8 cellular contexts compared by ENCODE assay signal in genomic region chr3:33798113-33798417, GRCh38. TPM values are rescaled to one million over a fixed set of nuclear protein-coding genes. Genes with fewer than 3 reads are reported as not detected.
A peak's percentile ranks its signal among the peaks of the same experiment; 100 is the strongest.
DNase-seq lines count a peak whose midpoint lies in the region; ATAC-seq, FAIRE-seq and TF ChIP-seq lines count a peak whose summit lies in the region.

No MANE protein-coding gene starts in this region.

- intact Hi-C loops in adrenal gland (cut with DNase I) (no loop called here), HepG2 (cut with micrococcal nuclease; ENCODE audit: unreplicated experiment) (loop anchor here (10.0 kb wide), 1 partner anchor 353 kb away; the partner anchor contains the start of gene UBP1), transverse colon (cut with DNase I; ENCODE audit: low total_unique reads) (no loop called here)

- 0 to 1% (median 1%) methylated on average over 9 of the region's 9 CpGs for WGBS in adrenal gland, 4 donors
- WGBS in HepG2 (ENCODE audit: low lambda C conversion rate), result 1% methylated on average over 9 of the region's 9 CpGs
- 0 to 1% methylated on average over 4 to 9 of the region's 9 CpGs for WGBS in transverse colon (ENCODE audit: low coverage in 1 of 2), 2 donors

- H4K20me1 ChIP-seq in HepG2 (ENCODE audit: insufficient read depth, low read length), result no peaks in the 10 kb centered on the region; the same call in 1 of the 2 replicates

- peak overlapping the region; percentile 93 for H3K4me3 ChIP-seq in AG04449 (ENCODE audit: low read depth, low read length)
- peak overlapping the region in 3 of 4 donors; percentile 64 to 95 (median 69) for H3K4me3 ChIP-seq in adrenal gland
- H3K4me3 ChIP-seq in HepG2 (replicated peaks in 1 of 3; ENCODE audit: insufficient read depth in 1 of 3, low read depth in 2 of 3, low read length in 3 of 3), result peak overlapping the region; percentile 94 to 97 (median 94)
- peak overlapping the region; percentile 55 to 84 (median 75) for H3K4me3 ChIP-seq in transverse colon

- H3K27ac ChIP-seq in adrenal gland, result peak overlapping the region in 4 of 5 donors; percentile 89 to 99 (median 96)
- peak overlapping the region; percentile 93 for H3K27ac ChIP-seq in HepG2 (ENCODE audit: extremely low read length, insufficient read depth, low read length)
- peak overlapping the region; percentile 91 to 98 (median 97) for H3K27ac ChIP-seq in transverse colon

- no peak for TF ChIP-seq POLR2A in adrenal gland (IDR thresholded peaks at IDR 0.05)
- TF ChIP-seq POLR2A in HepG2 (IDR thresholded peaks at IDR 0.05; ENCODE audit: insufficient read depth in 1 of 2, low read depth in 2 of 2, low read length in 2 of 2), result no peak
- TF ChIP-seq POLR2A in transverse colon (IDR thresholded peaks at IDR 0.05), result no peak

- FAIRE-seq in HepG2 (lab: Jason Lieb, UNC), result peak; percentile 66

- TF ChIP-seq EP300 in HepG2 (IDR thresholded peaks at IDR 0.05; ENCODE audit: low read depth in 2 of 2, low read length in 2 of 2) (no peak), HepG2 (CRISPR knock-in tag; IDR thresholded peaks at IDR 0.05; ENCODE audit: borderline replicate concordance) (no peak), transverse colon (IDR thresholded peaks at IDR 0.05; ENCODE audit: low read depth) (no peak)

- DNase-seq in AG04449 (ENCODE audit: low read depth, low spot score), result no peak
- peak; percentile 8 for DNase-seq in GM19240 (ENCODE audit: insufficient read length, low spot score)
- peak in 1 of 7 donors; percentile 28 for DNase-seq in adrenal gland
- DNase-seq in HepG2 (ENCODE audit: low spot score), result no peak
- DNase-seq in transverse colon, result no peak
- DNase-seq in OCI-M2 (lab: John Stamatoyannopoulos, UW; ENCODE audit: unreplicated experiment), result no peak
- DNase-seq in NCI-H1048 (lab: John Stamatoyannopoulos, UW), result no peak

- in situ Hi-C loops in HepG2 (cut with HindIII; ENCODE audit: extremely low pct_ligation_motif_present, low pct_unique_long_range_greater_than_20kb) (no loop called here), transverse colon (cut with MboI; ENCODE audit: low pct_ligation_motif_present in 1 of 4, low pct_unique_long_range_greater_than_20kb in 1 of 4, low sequenced_read_pairs in 3 of 4) (loop anchor here in 3 of 4 donors (25.0 kb wide), 3 partner anchors 361 to 686 kb away; partner anchors contain the start of genes UBP1 (in 2 of the 3) and CRTAP (in 1 of the 3))

- H3K36me3 ChIP-seq in adrenal gland (replicated peaks in 1 of 2) (no peaks in the 10 kb centered on the region), HepG2 (replicated peaks in 1 of 2; ENCODE audit: control insufficient read depth in 1 of 2, insufficient read depth in 2 of 2, low read length in 2 of 2) (no peaks in the 10 kb centered on the region), transverse colon (no peaks in the 10 kb centered on the region)

- no TSS peak for BruUV-seq in HepG2 (replicated peaks; lab: Mats Ljungman, UMichigan)

- TF ChIP-seq RAD21 in HepG2 (CRISPR knock-in tag; IDR thresholded peaks at IDR 0.05), result no peak

- TF ChIP-seq CTCF in AG04449 (IDR thresholded peaks at IDR 0.05; ENCODE audit: insufficient read depth, low read length, missing control alignments), result no peak
- TF ChIP-seq CTCF in adrenal gland (IDR thresholded peaks at IDR 0.05), result peak in 1 of 6 experiments; percentile 6
- no peak for TF ChIP-seq CTCF in HepG2 (CRISPR knock-in tag; IDR thresholded peaks at IDR 0.05)
- TF ChIP-seq CTCF in transverse colon (IDR thresholded peaks at IDR 0.05), result no peak

- POLR2A ChIA-PET in AG04449 (lab: Yijun Ruan, JAX) (interaction anchor here (0.6 to 1.3 kb wide), 8 partner anchors 8 to 688 kb away, joined by 3 to 5 read pairs (median 4); no protein-coding TSS in a partner anchor), HepG2 (lab: Yijun Ruan, JAX) (interaction anchor here (0.6 to 3.0 kb wide), 9 partner anchors 8 to 358 kb away, joined by 3 to 18 read pairs (median 6); partner anchors contain the start of gene UBP1)

- ATAC-seq in HG03175 (IDR thresholded peaks at IDR 0.05; ENCODE audit: unreplicated experiment) (peak; percentile 60), HepG2 (peak; percentile 62)

- H3K9me3 ChIP-seq in adrenal gland (replicated peaks in 1 of 3) (no peaks in the 10 kb centered on the region), HepG2 (ENCODE audit: low read length) (no peaks in the 10 kb centered on the region), transverse colon (no peaks in the 10 kb centered on the region)

- peak overlapping the region; percentile 88 for H3K9ac ChIP-seq in HepG2 (ENCODE audit: insufficient read depth, low read depth, low read length)

- H3K4me1 ChIP-seq in adrenal gland (replicated peaks in 1 of 2), result peaks cover 28 to 38% of the 10 kb centered on the region in 2 donors
- peaks cover 43% of the 10 kb centered on the region for H3K4me1 ChIP-seq in HepG2 (ENCODE audit: insufficient read depth, low read length)
- H3K4me1 ChIP-seq in transverse colon, result peaks cover 9 to 46% (median 36%) of the 10 kb centered on the region in 4 donors

- H3K27me3 ChIP-seq in adrenal gland (no peaks in the 10 kb centered on the region), HepG2 (ENCODE audit: control insufficient read depth in 1 of 2, insufficient read depth in 2 of 2, low read length in 2 of 2) (no peaks in the 10 kb centered on the region; a peak in 1 of 5 replicates), transverse colon (no peaks in the 10 kb centered on the region)

- CTCF ChIA-PET in AG04449 (lab: Yijun Ruan, JAX), result interaction anchor here (1.4 to 6.2 kb wide), 2 partner anchors 12 to 161 kb away, joined by 4 to 53 read pairs; no protein-coding TSS in a partner anchor
- CTCF ChIA-PET in HepG2 (lab: Yijun Ruan, JAX; ENCODE audit: low intra/inter-chr PET ratio, low total read pairs), result no interaction called here

- H3K79me2 ChIP-seq in HepG2 (ENCODE audit: insufficient read depth, low read length), result peaks cover 34% of the 10 kb centered on the region

- peak overlapping the region; percentile 84 for H3K4me2 ChIP-seq in HepG2 (ENCODE audit: low read depth, low read length)

- peak overlapping the region; percentile 98 for H2AFZ ChIP-seq in HepG2 (ENCODE audit: low read length)

TF ChIP-seq in HepG2, 621 proteins besides CTCF, POLR2A, EP300 and RAD21 (continues in another document):
- TF ChIP-seq ARNTL (CRISPR knock-in tag; IDR thresholded peaks at IDR 0.05) (0 out of 2 replicates have a peak, but pooled peaks have one; percentile 16), TSC22D2 (CRISPR knock-in tag; IDR thresholded peaks at IDR 0.05; ENCODE audit: borderline replicate concordance) (0 out of 2 replicates have a peak, but pooled peaks have one; percentile 9), ERF (CRISPR knock-in tag; IDR thresholded peaks at IDR 0.05) (no peak), ZHX1 (CRISPR knock-in tag; IDR thresholded peaks at IDR 0.05; ENCODE audit: low read depth) (no peak), MIER3 (CRISPR knock-in tag; IDR thresholded peaks at IDR 0.05; ENCODE audit: borderline replicate concordance) (0 out of 2 replicates have a peak, but pooled peaks have one; percentile 49), ZNF232 (CRISPR knock-in tag; IDR thresholded peaks at IDR 0.05; ENCODE audit: borderline replicate concordance) (peak; percentile 54; the same call in 1 of the 2 replicates), SMAD3 (CRISPR knock-in tag; IDR thresholded peaks at IDR 0.05) (peak; percentile 7; the same call in 1 of the 2 replicates)

RNA-seq across cellular contexts. Expression of gene PDCD6IP, which starts 0.4 kb away (rescaled TPM):
- 100 to 1,000 TPM in 6 of 8 donors, 10 to 100 TPM in 2; 92.1 to 246 (median 198) TPM for total RNA-seq in adrenal gland
- 100 to 1,000 TPM in 1 of 3 donors, 10 to 100 TPM in 2; 38.2 to 104 (median 42.7) TPM for polyA plus RNA-seq in adrenal gland
- total RNA-seq in HepG2 (2016; rRNA removed; fragmentation: Illumina TruSeq; extraction: Trizol), result 62.5 and 116 TPM in 2 replicates
- total RNA-seq in HepG2 (2016; cell fraction: cytosol; rRNA removed; fragmentation: Illumina TruSeq; extraction: Trizol; ENCODE audit: low read depth), result 8.2 TPM in 2 replicates
- 62.0 and 102 TPM in 2 replicates for total RNA-seq in HepG2 (2016; cell fraction: insoluble cytoplasmic fraction; rRNA removed; fragmentation: Illumina TruSeq; extraction: Trizol)
- total RNA-seq in HepG2 (2016; cell fraction: membrane; rRNA removed; fragmentation: Illumina TruSeq; extraction: Trizol), result 13.3 and 16.9 TPM in 2 replicates
- total RNA-seq in HepG2 (2016; cell fraction: nucleus; rRNA removed; fragmentation: Illumina TruSeq; extraction: Trizol), result 92.4 and 95.6 TPM in 2 replicates
- 83.4 and 85.6 TPM in 2 replicates for polyA plus RNA-seq in HepG2 (2011; rRNA removed)
- polyA plus RNA-seq in HepG2 (2011; cell fraction: cytosol; rRNA removed), result 27.7 and 44.8 TPM in 2 replicates
- polyA plus RNA-seq in HepG2 (2011; cell fraction: nucleus; rRNA removed), result 81.3 and 96.4 TPM in 2 replicates
- 48.8 and 50.6 TPM in 2 replicates for polyA plus RNA-seq in HepG2 (2012)
- 1.5 and 2.6 TPM in 2 replicates for polyA plus RNA-seq in HepG2 (2016; cell fraction: cytosol; fragmentation: Illumina TruSeq; extraction: Trizol; ENCODE audit: low read depth)
- polyA plus RNA-seq in HepG2 (2016; cell fraction: insoluble cytoplasmic fraction; fragmentation: Illumina TruSeq; extraction: Trizol; ENCODE audit: low read depth), result 67.4 and 83.3 TPM in 2 replicates
- polyA plus RNA-seq in HepG2 (2016; cell fraction: membrane; fragmentation: Illumina TruSeq; extraction: Trizol; ENCODE audit: low read depth), result 4.2 and 5.0 TPM in 2 replicates
- 96.0 and 96.9 TPM in 2 replicates for polyA plus RNA-seq in HepG2 (2016; cell fraction: nucleus; fragmentation: Illumina TruSeq; extraction: Trizol; ENCODE audit: insufficient read depth, low read depth)
- 140 and 143 TPM in 2 replicates for polyA minus RNA-seq in HepG2 (2011; rRNA and poly(A)+ RNA removed; ENCODE audit: low replicate concordance)
- polyA minus RNA-seq in HepG2 (2011; cell fraction: cytosol; rRNA and poly(A)+ RNA removed), result 97.9 and 112 TPM in 2 replicates
- 180 TPM in 2 replicates for polyA minus RNA-seq in HepG2 (2011; cell fraction: nucleus; rRNA and poly(A)+ RNA removed)
- total RNA-seq in transverse colon, result 100 to 1,000 TPM in 3 of 4 donors, 10 to 100 TPM in 1; 89.0 to 523 (median 372) TPM
